Comparison of ENCODE assay signal across 8 cellular contexts in the genomic region with DNA sequence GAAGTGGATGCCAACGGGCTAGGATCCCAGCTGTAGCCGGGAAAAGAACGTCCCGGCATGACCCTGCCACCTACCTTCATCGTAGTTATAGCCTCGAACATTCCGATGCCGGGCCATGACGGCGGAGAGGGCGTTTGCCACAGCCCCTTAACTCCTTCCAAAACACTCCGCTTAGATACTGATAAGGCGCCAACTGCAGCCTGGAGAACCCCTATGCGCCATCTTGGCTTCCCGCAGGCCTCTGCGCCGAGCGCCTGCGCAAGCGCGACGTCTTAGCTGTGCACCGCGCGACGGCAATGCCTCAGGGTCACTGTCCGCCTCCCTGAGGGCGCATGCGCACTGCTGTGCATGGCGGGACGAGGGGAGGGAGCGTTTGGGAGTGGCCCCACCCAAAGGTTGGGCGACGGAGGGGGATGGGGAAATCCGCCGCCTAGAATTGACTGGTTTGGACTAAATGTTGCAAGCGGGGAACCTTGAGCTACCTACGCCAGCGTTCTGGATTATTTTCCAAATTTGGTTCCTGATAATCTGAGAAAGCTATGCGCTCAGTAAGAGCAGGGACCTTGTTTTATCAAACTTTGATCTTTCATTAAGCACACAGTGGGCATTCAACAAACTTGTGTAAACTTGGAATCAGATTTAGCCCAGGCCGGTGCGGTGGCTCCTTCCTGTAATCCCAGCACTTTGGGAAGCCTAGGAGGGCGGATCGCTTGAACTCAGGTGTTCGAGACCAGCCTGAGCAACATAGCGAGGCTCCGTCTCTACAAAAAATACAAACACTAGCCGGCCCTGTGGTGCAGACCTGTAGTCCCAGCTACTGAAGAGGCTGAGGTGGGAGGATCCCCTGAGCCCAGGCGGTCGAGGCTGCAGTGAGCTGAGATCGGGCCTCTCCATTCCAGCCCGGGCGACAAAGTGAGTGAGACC. TPM values are rescaled to one million over a fixed set of nuclear protein-coding genes. Genes with fewer than 3 reads are reported as not detected.
DNase-seq lines count a peak whose midpoint lies in the region; ATAC-seq, FAIRE-seq and TF ChIP-seq lines count a peak whose summit lies in the region.

A gene (minus strand): TSS at position 248 of the 924 bp plus-strand sequence. CDS start 131 bp downstream, at position 117.

- TSS peak; percentile 90 for BruUV-seq in OCI-LY7 (replicated peaks; lab: Mats Ljungman, UMichigan)

- no peaks in the 10 kb centered on the region for H3K9me3 ChIP-seq in OCI-LY7 (ENCODE audit: low read length)

- peaks cover 47% of the 10 kb centered on the region for H3K79me2 ChIP-seq in OCI-LY7 (ENCODE audit: insufficient read depth, low read depth, low read length)

- peaks cover 27% of the 10 kb centered on the region for H3K36me3 ChIP-seq in OCI-LY7 (ENCODE audit: insufficient read depth, low read length)

- no peak for TF ChIP-seq CTCF in D721Med (IDR thresholded peaks at IDR 0.05; ENCODE audit: insufficient read depth, missing control alignments)
- no peak for TF ChIP-seq CTCF in OCI-LY7 (conservative IDR thresholded peaks at IDR 0.05; ENCODE audit: low read length)
- no peak for TF ChIP-seq CTCF in endothelial cell (IDR thresholded peaks at IDR 0.05; ENCODE audit: unreplicated experiment)
- TF ChIP-seq CTCF in mesothelial cell of epicardium (IDR thresholded peaks at IDR 0.05; ENCODE audit: unreplicated experiment): no peak

- intact Hi-C loops in OCI-LY7 (cut with micrococcal nuclease; ENCODE audit: unreplicated experiment): loop anchor here (1.0 to 5.0 kb wide), 3 partner anchors 126 to 1192 kb away; a partner anchor contains a TSS

- H3K36me3 Mint-ChIP-seq in endothelial cell (ENCODE audit: low read depth, unreplicated experiment) (no peaks in the 10 kb centered on the region), mesothelial cell of epicardium (peaks cover 2% of the 10 kb centered on the region)

- no peaks in the 10 kb centered on the region for H3K9me2 ChIP-seq in OCI-LY7 (ENCODE audit: insufficient read depth, low read length)

- FAIRE-seq in D721Med (lab: Jason Lieb, UNC): no peak

- H3K27me3 Mint-ChIP-seq in endothelial cell (ENCODE audit: unreplicated experiment) (no peaks in the 10 kb centered on the region), mesothelial cell of epicardium (ENCODE audit: low read depth) (peaks cover 4% of the 10 kb centered on the region)

- peak; percentile 93 for ATAC-seq in GM21526 (IDR thresholded peaks at IDR 0.05; ENCODE audit: low FRiP score, unreplicated experiment)

- H3K4me1 Mint-ChIP-seq in endothelial cell (ENCODE audit: unreplicated experiment) (peaks cover 23% of the 10 kb centered on the region), mesothelial cell of epicardium (peaks cover 19% of the 10 kb centered on the region)

- peaks cover 26% of the 10 kb centered on the region for H3K4me1 ChIP-seq in OCI-LY7 (ENCODE audit: insufficient read depth, low read length, poor library complexity, severe bottlenecking)

- H3K27ac ChIP-seq in OCI-LY7 (ENCODE audit: low read depth, low read length, poor library complexity, severe bottlenecking): peak within 1 kb of the TSS; percentile 64

- H4K20me1 ChIP-seq in OCI-LY7 (ENCODE audit: insufficient read depth, low read length): peaks cover 18% of the 10 kb centered on the region

- DNase-seq in D721Med (ENCODE audit: insufficient read length, low spot score) (peak; percentile 58), HuH-7.5 (ENCODE audit: low spot score) (peak; percentile 74), OCI-LY7 (ENCODE audit: low spot score) (peak; percentile 99), activated T-cell treated with anti-CD3 and anti-CD28 coated beads for 1 hour (ENCODE audit: low read depth) (peak; percentile 94), endothelial cell (ENCODE audit: low spot score) (peak; percentile 97), mesothelial cell of epicardium (ENCODE audit: low spot score in 2 of 2, unreplicated experiment in 2 of 2) (peak; percentile 94 to 96)
- DNase-seq in stimulated activated CD8-positive, alpha-beta memory T cell treated with anti-CD3 and anti-CD28 coated beads, Interleukin-15, amount 100 ng/mL, for 48 hours (ENCODE audit: low read depth in 2 of 2): peak; percentile 98 to 99

- peak within 1 kb of the TSS; percentile 93 for H3K4me2 ChIP-seq in OCI-LY7 (ENCODE audit: low read length)

- H3K27ac Mint-ChIP-seq in endothelial cell (ENCODE audit: unreplicated experiment): peak within 1 kb of the TSS; percentile 99
- H3K27ac Mint-ChIP-seq in mesothelial cell of epicardium: peak within 1 kb of the TSS; percentile 96

- H3K9me3 Mint-ChIP-seq in endothelial cell (ENCODE audit: unreplicated experiment): no peaks in the 10 kb centered on the region
- no peaks in the 10 kb centered on the region for H3K9me3 Mint-ChIP-seq in mesothelial cell of epicardium

- peak within 1 kb of the TSS; percentile 93 for H2AFZ ChIP-seq in OCI-LY7 (ENCODE audit: low read length)

- peak within 1 kb of the TSS; percentile 99 for H3K4me3 Mint-ChIP-seq in endothelial cell (ENCODE audit: unreplicated experiment)
- H3K4me3 Mint-ChIP-seq in mesothelial cell of epicardium: peak within 1 kb of the TSS; percentile 92

- peak within 1 kb of the TSS; percentile 93 for H3K4me3 ChIP-seq in OCI-LY7 (ENCODE audit: low read depth, low read length, poor library complexity, severe bottlenecking)

- POLR2A ChIA-PET in OCI-LY7 (lab: Charles Lee): interaction anchor here (0.5 to 3.3 kb wide), 37 partner anchors 8 to 1176 kb away, joined by 3 to 23 read pairs (median 5); a partner anchor contains a TSS

- CTCF ChIA-PET in OCI-LY7 (lab: Charles Lee; ENCODE audit: unreplicated experiment): interaction anchor here (0.6 to 1.6 kb wide), 3 partner anchors 46 to 89 kb away, joined by 4 to 5 read pairs (median 5); no protein-coding TSS in a partner anchor

RNA-seq across cellular contexts. Expression of the gene that starts here (rescaled TPM):
- total RNA-seq in OCI-LY7 (2014; rRNA removed; shearing (Covaris generic)): 82.9 and 95.4 TPM in 2 replicates
- total RNA-seq in OCI-LY7 (2022) (93.1 and 94.9 TPM in 2 replicates), endothelial cell (ENCODE audit: unreplicated experiment) (93.3 TPM), mesothelial cell of epicardium (73.8 to 75.7 TPM (median 74.9 TPM) in 3 replicates)

Comparison
In these comparisons a context has a peak if more than half of its experiments do, and no peak if none do; other contexts are left out.
1. Peak in every context shown above with its lines: DNase-seq, ATAC-seq, H3K4me3 ChIP-seq and H3K27ac ChIP-seq.